ENCODE assay signal across 23 cellular contexts in genomic region chr11:132717824-132718223, GRCh38.
"Had no signal": no experiment of that assay in that cellular context is flagged by ENCODE, and none has a peak within 500 bp of the region (broad histone marks: within the 10 kb centered on the region; RNA-seq: fewer than 3 reads in every experiment).

No MANE protein-coding gene starts in this region.

- H3K27ac ChIP-seq: brain microvascular endothelial cell, cardiac muscle cell had no signal

- H3K4me3 Mint-ChIP-seq: activated CD4-positive, alpha-beta T cell treated with anti-CD3 and anti-CD28 coated beads, Interleukin-2, amount 10 ng/mL, durations not matched to agents 7 days and 5 days; activated CD8-positive, alpha-beta T cell treated with anti-CD3 and anti-CD28 coated beads, Interleukin-2, amount 10 ng/mL, durations not matched to agents 7 days and 5 days; activated T-helper 1 cell treated with anti-CD3 and anti-CD28 coated beads, Interleukin-12 subunit alpha, Interleukin-12 subunit beta, Interleukin-2, Interleukin-4 antibody, amounts not matched to agents 30 ng/mL and 10 ng/mL and 1 ng/mL, durations not matched to agents 14 hours and 24 hours and 36 hours had no signal

- H3K27me3 ChIP-seq: brain microvascular endothelial cell, cardiac muscle cell had no signal

- H3K9me3 Mint-ChIP-seq: activated CD4-positive, alpha-beta T cell treated with anti-CD3 and anti-CD28 coated beads, Interleukin-2, amount 10 ng/mL, durations not matched to agents 7 days and 5 days; activated naive CD4-positive, alpha-beta T cell treated with anti-CD3 and anti-CD28 coated beads, Interleukin-2, amount 50 U/mL, for 72 hours; activated T-helper 1 cell treated with anti-CD3 and anti-CD28 coated beads, Interleukin-12 subunit alpha, Interleukin-12 subunit beta, Interleukin-2, Interleukin-4 antibody, amounts not matched to agents 30 ng/mL and 10 ng/mL and 1 ng/mL, durations not matched to agents 14 hours and 24 hours and 36 hours had no signal

- H3K4me3 ChIP-seq: cardiac muscle cell had no signal

- H3K36me3 Mint-ChIP-seq: activated naive CD4-positive, alpha-beta T cell treated with anti-CD3 and anti-CD28 coated beads, Interleukin-2, amount 50 U/mL, for 72 hours had no signal

- H3K27ac Mint-ChIP-seq: activated CD4-positive, alpha-beta T cell treated with anti-CD3 and anti-CD28 coated beads, Interleukin-2, amount 10 ng/mL, durations not matched to agents 7 days and 5 days; activated CD8-positive, alpha-beta T cell treated with anti-CD3 and anti-CD28 coated beads, Interleukin-2, amount 10 ng/mL, durations not matched to agents 7 days and 5 days; activated naive CD4-positive, alpha-beta T cell treated with anti-CD3 and anti-CD28 coated beads, Interleukin-2, amount 50 U/mL, for 72 hours; activated T-helper 1 cell treated with anti-CD3 and anti-CD28 coated beads, Interleukin-12 subunit alpha, Interleukin-12 subunit beta, Interleukin-2, Interleukin-4 antibody, amounts not matched to agents 30 ng/mL and 10 ng/mL and 1 ng/mL, durations not matched to agents 14 hours and 24 hours and 36 hours had no signal

- DNase-seq: activated CD4-positive, alpha-beta T cell treated with anti-CD3 and anti-CD28 coated beads, Interleukin-2, amount 10 ng/mL, durations not matched to agents 7 days and 5 days; activated CD4-positive, CD25-positive, alpha-beta regulatory T cell treated with anti-CD3 and anti-CD28 coated beads, Interleukin-2, amount 50 U/mL, for 72 hours; activated CD8-positive, alpha-beta memory T cell treated with anti-CD3 and anti-CD28 coated beads, Interleukin-2, amount 50 U/mL, for 48 hours; activated CD8-positive, alpha-beta T cell treated with anti-CD3 and anti-CD28 coated beads, Interleukin-2, amount 10 ng/mL, durations not matched to agents 7 days and 5 days; activated effector memory CD4-positive, alpha-beta T cell treated with anti-CD3 and anti-CD28 coated beads, Interleukin-2, amount 50 U/mL, for 16 hours; activated naive CD4-positive, alpha-beta T cell treated with Interleukin-2 at 50 U/mL for 16 hours; activated T-cell treated with anti-CD3 and anti-CD28 coated beads, Interleukin-2, amount 50 U/mL, for 1 hour; brain microvascular endothelial cell; cerebellar nuclear complex; KG1; NCI-H1048; NCI-H146; NCI-H1930; NCI-H2107; NCI-H2171 treated with DMSO at 0.1 percent for 48 hours; NCI-H226; NCI-H510A; NCI-H526 treated with DMSO at 0.1 percent for 48 hours; NCI-H82; SIG-M5 had no signal

- H3K27me3 Mint-ChIP-seq: activated CD4-positive, alpha-beta T cell treated with anti-CD3 and anti-CD28 coated beads, Interleukin-2, amount 10 ng/mL, durations not matched to agents 7 days and 5 days had no signal

- ATAC-seq: activated naive CD4-positive, alpha-beta T cell treated with anti-CD3 and anti-CD28 coated beads, Interleukin-2, amount 50 U/mL, for 72 hours had no signal
